ENCODE assay signal across 8 cellular contexts in genomic region chr3:94004301-94004910, GRCh38. TPM values are rescaled to one million over a fixed set of nuclear protein-coding genes. Genes with fewer than 3 reads are reported as not detected.
DNase-seq lines count a peak whose midpoint lies in the region; ATAC-seq and TF ChIP-seq lines count a peak whose summit lies in the region.

No MANE protein-coding gene starts in this region.

- H3K79me1 ChIP-seq in IMR-90 (ENCODE audit: low read depth in 1 of 2, low read length in 2 of 2) = no peaks in the 10 kb centered on the region

- H3K4me1 Mint-ChIP-seq in activated naive CD4-positive, alpha-beta T cell treated with anti-CD3 and anti-CD28 coated beads, Interleukin-2, amount 10 ng/mL, durations not matched to agents 7 days and 5 days = peaks cover 4% of the 10 kb centered on the region
- H3K4me1 Mint-ChIP-seq in activated naive CD4-positive, alpha-beta T cell treated with anti-CD3 and anti-CD28 coated beads for 36 hours (ENCODE audit: low read depth) = peaks cover 2% of the 10 kb centered on the region
- peaks cover 34% of the 10 kb centered on the region for H3K4me1 Mint-ChIP-seq in mesothelial cell of epicardium

- no peak overlapping the region for H3K27ac ChIP-seq in IMR-90 (ENCODE audit: insufficient read depth, low read length)
- no peak overlapping the region for H3K27ac ChIP-seq in effector memory CD4-positive, alpha-beta T cell (ENCODE audit: insufficient read depth, low read length, poor library complexity, severe bottlenecking)

- no peaks in the 10 kb centered on the region for H3K9me3 Mint-ChIP-seq in activated naive CD4-positive, alpha-beta T cell treated with anti-CD3 and anti-CD28 coated beads, Interleukin-2, amount 10 ng/mL, durations not matched to agents 7 days and 5 days
- no peaks in the 10 kb centered on the region for H3K9me3 Mint-ChIP-seq in activated naive CD4-positive, alpha-beta T cell treated with anti-CD3 and anti-CD28 coated beads for 36 hours
- H3K9me3 Mint-ChIP-seq in mesothelial cell of epicardium = no peaks in the 10 kb centered on the region

- H4K8ac ChIP-seq in IMR-90 (ENCODE audit: low read depth in 2 of 2, low read length in 2 of 2) = peak overlapping the region in 1 of 2 experiments; percentile 27; a peak in 1 of 4 replicates

- H3K9ac ChIP-seq in IMR-90 (ENCODE audit: low read depth, low read length) = no peak overlapping the region

- H2AK9ac ChIP-seq in IMR-90 (replicated peaks; ENCODE audit: low read depth, low read length, poor library complexity) = no peak overlapping the region

- no peak overlapping the region for H2AFZ ChIP-seq in IMR-90 (replicated peaks; ENCODE audit: low read length, poor library complexity)

- no peaks in the 10 kb centered on the region for H4K20me1 ChIP-seq in IMR-90 (ENCODE audit: insufficient read depth, low read length)

- no peaks in the 10 kb centered on the region for H3K36me3 Mint-ChIP-seq in activated naive CD4-positive, alpha-beta T cell treated with anti-CD3 and anti-CD28 coated beads, Interleukin-2, amount 10 ng/mL, durations not matched to agents 7 days and 5 days
- H3K36me3 Mint-ChIP-seq in activated naive CD4-positive, alpha-beta T cell treated with anti-CD3 and anti-CD28 coated beads for 36 hours (ENCODE audit: low read depth) = no peaks in the 10 kb centered on the region
- H3K36me3 Mint-ChIP-seq in mesothelial cell of epicardium = no peaks in the 10 kb centered on the region

- H2BK15ac ChIP-seq in IMR-90 (ENCODE audit: low read depth, low read length) = no peak overlapping the region

- no peak overlapping the region for H2BK120ac ChIP-seq in IMR-90 (ENCODE audit: low read depth, low read length)

- peak overlapping the region; percentile 47 for H3K4me3 Mint-ChIP-seq in activated naive CD4-positive, alpha-beta T cell treated with anti-CD3 and anti-CD28 coated beads, Interleukin-2, amount 10 ng/mL, durations not matched to agents 7 days and 5 days
- no peak overlapping the region for H3K4me3 Mint-ChIP-seq in activated naive CD4-positive, alpha-beta T cell treated with anti-CD3 and anti-CD28 coated beads for 36 hours
- H3K4me3 Mint-ChIP-seq in mesothelial cell of epicardium = peak overlapping the region; percentile 38

- TF ChIP-seq POLR2A in IMR-90 (IDR thresholded peaks at IDR 0.05; ENCODE audit: low read depth, low read length) = no peak

- no peak overlapping the region for H4K5ac ChIP-seq in IMR-90 (ENCODE audit: low read depth, low read length)

- POLR2A ChIA-PET in IMR-90 (lab: Charles Lee; ENCODE audit: unreplicated experiment) = no interaction called here

- peak; percentile 81 for TF ChIP-seq RAD21 in IMR-90 (IDR thresholded peaks at IDR 0.05; ENCODE audit: low read length)

- TF ChIP-seq CTCF in IMR-90 (conservative IDR thresholded peaks at IDR 0.05; ENCODE audit: low read depth, low read length) (peak; percentile 85), mesothelial cell of epicardium (IDR thresholded peaks at IDR 0.05; ENCODE audit: unreplicated experiment) (peak; percentile 57)

- H3K27me3 ChIP-seq in IMR-90 (ENCODE audit: control insufficient read depth, insufficient read depth, low read length) = no peaks in the 10 kb centered on the region
- H3K27me3 ChIP-seq in effector memory CD4-positive, alpha-beta T cell (replicated peaks; ENCODE audit: control insufficient read depth, insufficient read depth, low read length, poor library complexity, severe bottlenecking) = no peaks in the 10 kb centered on the region

- WGBS in IMR-90 (ENCODE audit: extremely low coverage in 2 of 2, insufficient read length in 1 of 2), 2 experiments = no CpG with 5 or more reads among the region's 4 CpGs

- H2BK20ac ChIP-seq in IMR-90 (ENCODE audit: low read depth, low read length) = no peak overlapping the region

- in situ Hi-C loops in IMR-90 (cut with MboI; ENCODE audit: low sequenced_read_pairs) (no loop called here), SK-MEL-5 (cut with HindIII; ENCODE audit: low pct_unique_long_range_greater_than_20kb, low sequenced_read_pairs) (no loop called here)

- intact Hi-C loops in activated naive CD4-positive, alpha-beta T cell treated with anti-CD3 and anti-CD28 coated beads for 36 hours (cut with micrococcal nuclease) = loop anchor here (1.0 to 5.0 kb wide), 4 partner anchors 65 to 243 kb away; no protein-coding TSS in a partner anchor
- intact Hi-C loops in IMR-90 (cut with micrococcal nuclease) = loop anchor here (1.0 kb wide), 1 partner anchor 65 kb away; no protein-coding TSS in a partner anchor

- dilution Hi-C loops in IMR-90 (cut with HindIII; ENCODE audit: low sequenced_read_pairs, unreplicated experiment) = no loop called here

- CTCF ChIA-PET in activated naive CD4-positive, alpha-beta T cell treated with anti-CD3 and anti-CD28 coated beads, Interleukin-2, amount 10 ng/mL, durations not matched to agents 7 days and 5 days (lab: Charles Lee) = interaction anchor here (0.6 to 4.0 kb wide), 5 partner anchors 10 to 1258 kb away, joined by 3 to 21 read pairs (median 9); no protein-coding TSS in a partner anchor
- CTCF ChIA-PET in activated naive CD4-positive, alpha-beta T cell treated with anti-CD3 and anti-CD28 coated beads for 36 hours (lab: Charles Lee) = interaction anchor here (0.6 to 3.1 kb wide), 12 partner anchors 9 to 353 kb away, joined by 3 to 30 read pairs (median 4); no protein-coding TSS in a partner anchor
- CTCF ChIA-PET in IMR-90 (lab: Yijun Ruan, JAX) = interaction anchor here (0.6 to 1.2 kb wide), 11 partner anchors 11 to 676 kb away, joined by 3 to 13 read pairs (median 5); no protein-coding TSS in a partner anchor

- no peaks in the 10 kb centered on the region for H3K36me3 ChIP-seq in IMR-90 (ENCODE audit: control insufficient read depth, insufficient read depth, low read length)
- H3K36me3 ChIP-seq in effector memory CD4-positive, alpha-beta T cell (ENCODE audit: control insufficient read depth, insufficient read depth, low read length) = no peaks in the 10 kb centered on the region

- no peak overlapping the region for H3K4me3 ChIP-seq in IMR-90 (ENCODE audit: insufficient read depth, low read depth, low read length)
- H3K4me3 ChIP-seq in effector memory CD4-positive, alpha-beta T cell (ENCODE audit: insufficient read depth, low read depth, low read length, poor library complexity, severe bottlenecking) = peak overlapping the region; percentile 21

- H3K14ac ChIP-seq in IMR-90 (replicated peaks; ENCODE audit: low read depth, low read length) = no peak overlapping the region

- H3K56ac ChIP-seq in IMR-90 (ENCODE audit: extremely low read depth, insufficient read depth, low read length) = no peak overlapping the region

- no peak overlapping the region for H3K23ac ChIP-seq in IMR-90 (ENCODE audit: low read depth, low read length)

- peaks cover 4% of the 10 kb centered on the region; the same call in 1 of the 2 replicates for H3K4me1 ChIP-seq in IMR-90 (ENCODE audit: control insufficient read depth, insufficient read depth, low read length)
- no peaks in the 10 kb centered on the region for H3K4me1 ChIP-seq in effector memory CD4-positive, alpha-beta T cell (ENCODE audit: control insufficient read depth, insufficient read depth, low read length, poor library complexity, severe bottlenecking)

- H2AK5ac ChIP-seq in IMR-90 (ENCODE audit: low read depth, low read length) = no peak overlapping the region

- no peak overlapping the region for H3K4ac ChIP-seq in IMR-90 (ENCODE audit: low read depth, low read length)

- peak overlapping the region; percentile 76 for H3K4me2 ChIP-seq in IMR-90 (ENCODE audit: low read depth, low read length)

- H4K91ac ChIP-seq in IMR-90 (ENCODE audit: insufficient read depth, low read depth, low read length) = no peak overlapping the region

- H3K27me3 Mint-ChIP-seq in activated naive CD4-positive, alpha-beta T cell treated with anti-CD3 and anti-CD28 coated beads, Interleukin-2, amount 10 ng/mL, durations not matched to agents 7 days and 5 days = no peaks in the 10 kb centered on the region
- H3K27me3 Mint-ChIP-seq in activated naive CD4-positive, alpha-beta T cell treated with anti-CD3 and anti-CD28 coated beads for 36 hours (ENCODE audit: low read depth) = no peaks in the 10 kb centered on the region
- H3K27me3 Mint-ChIP-seq in mesothelial cell of epicardium (ENCODE audit: low read depth) = no peaks in the 10 kb centered on the region

- BruUV-seq in IMR-90 (replicated peaks; lab: Mats Ljungman, UMichigan) = no TSS peak

- H3K9me3 ChIP-seq in IMR-90 (ENCODE audit: control insufficient read depth, insufficient read depth, low read length) = no peaks in the 10 kb centered on the region
- H3K9me3 ChIP-seq in effector memory CD4-positive, alpha-beta T cell (ENCODE audit: control insufficient read depth, low read length) = no peaks in the 10 kb centered on the region

- peak; percentile 91 for ATAC-seq in GM21737 (IDR thresholded peaks at IDR 0.05; ENCODE audit: unreplicated experiment)
- ATAC-seq in IMR-90 (ENCODE audit: low read depth) = peak; percentile 90

- H3K9me1 ChIP-seq in IMR-90 (ENCODE audit: insufficient read depth, low read length) = no peaks in the 10 kb centered on the region

- no peak overlapping the region for H3K27ac Mint-ChIP-seq in activated naive CD4-positive, alpha-beta T cell treated with anti-CD3 and anti-CD28 coated beads, Interleukin-2, amount 10 ng/mL, durations not matched to agents 7 days and 5 days
- H3K27ac Mint-ChIP-seq in activated naive CD4-positive, alpha-beta T cell treated with anti-CD3 and anti-CD28 coated beads for 36 hours = no peak overlapping the region
- peak overlapping the region; percentile 80 for H3K27ac Mint-ChIP-seq in mesothelial cell of epicardium

- peak overlapping the region; percentile 49 for H2BK5ac ChIP-seq in IMR-90 (ENCODE audit: low read depth, low read length, poor library complexity, severe bottlenecking)

- no peak for DNase-seq in activated naive CD4-positive, alpha-beta T cell treated with anti-CD3 and anti-CD28 coated beads, Interleukin-2, amount 10 ng/mL, durations not matched to agents 7 days and 5 days
- DNase-seq in activated naive CD4-positive, alpha-beta T cell treated with anti-CD3 and anti-CD28 coated beads for 36 hours = no peak
- DNase-seq in IMR-90 (peak; percentile 82), SK-MEL-5 (ENCODE audit: low read depth, low spot score) (peak; percentile 67), mesothelial cell of epicardium (ENCODE audit: low spot score in 2 of 2, unreplicated experiment in 2 of 2) (no peak), NCI-H345 treated with DMSO at 0.1 percent for 48 hours (lab: John Stamatoyannopoulos, UW; ENCODE audit: unreplicated experiment) (no peak)
- no peak for DNase-seq in effector memory CD4-positive, alpha-beta T cell

- H3K18ac ChIP-seq in IMR-90 (ENCODE audit: low read depth, low read length) = no peak overlapping the region

RNA-seq across cellular contexts. Expression of gene STX19, which starts 24.0 kb away (rescaled TPM):
- not detected for total RNA-seq in activated naive CD4-positive, alpha-beta T cell treated with anti-CD3 and anti-CD28 coated beads for 36 hours
- total RNA-seq in IMR-90 (2012; rRNA removed) (not detected in 2 replicates), mesothelial cell of epicardium (0.18 TPM in 1 of 3 replicates, not detected in the others)
- not detected in 2 replicates for polyA plus RNA-seq in IMR-90 (2012; rRNA removed)
- polyA plus RNA-seq in IMR-90 (2012; cell fraction: cytosol; rRNA removed) = not detected in 2 replicates
- polyA plus RNA-seq in IMR-90 (2012; cell fraction: nucleus; rRNA removed; ENCODE audit: low replicate concordance) = not detected in 2 replicates
- total RNA-seq in SK-MEL-5 (2014; rRNA removed; shearing (Covaris generic)) = not detected in 2 replicates
- polyA plus RNA-seq in SK-MEL-5 (2015; cell fraction: cytosol; rRNA removed) = not detected in 2 replicates
- not detected in 2 replicates for polyA plus RNA-seq in SK-MEL-5 (2015; cell fraction: nucleus; rRNA removed)

RNA-seq across cellular contexts. Expression of gene ARL13B, which starts 24.5 kb away (rescaled TPM):
- 1 to 10 TPM; 8.0 to 8.3 TPM for total RNA-seq in activated naive CD4-positive, alpha-beta T cell treated with anti-CD3 and anti-CD28 coated beads for 36 hours
- total RNA-seq in IMR-90 (2012; rRNA removed) (2.7 and 6.7 TPM in 2 replicates), mesothelial cell of epicardium (12.1 to 14.1 TPM (median 13.6 TPM) in 3 replicates)
- 3.0 and 4.2 TPM in 2 replicates for polyA plus RNA-seq in IMR-90 (2012; rRNA removed)
- polyA plus RNA-seq in IMR-90 (2012; cell fraction: cytosol; rRNA removed) = 0.67 and 1.3 TPM in 2 replicates
- polyA plus RNA-seq in IMR-90 (2012; cell fraction: nucleus; rRNA removed; ENCODE audit: low replicate concordance) = 1.5 and 3.1 TPM in 2 replicates
- 10.8 and 11.8 TPM in 2 replicates for total RNA-seq in SK-MEL-5 (2014; rRNA removed; shearing (Covaris generic))
- 7.1 and 11.0 TPM in 2 replicates for polyA plus RNA-seq in SK-MEL-5 (2015; cell fraction: cytosol; rRNA removed)
- 12.0 and 13.9 TPM in 2 replicates for polyA plus RNA-seq in SK-MEL-5 (2015; cell fraction: nucleus; rRNA removed)

RNA-seq across cellular contexts. Expression of gene PROS1, which starts 30.7 kb away (rescaled TPM):
- under 1 TPM; 0.55 to 0.94 TPM for total RNA-seq in activated naive CD4-positive, alpha-beta T cell treated with anti-CD3 and anti-CD28 coated beads for 36 hours
- 1.6 and 2.5 TPM in 2 replicates for total RNA-seq in IMR-90 (2012; rRNA removed)
- polyA plus RNA-seq in IMR-90 (2012; rRNA removed) = 1.8 and 2.8 TPM in 2 replicates
- polyA plus RNA-seq in IMR-90 (2012; cell fraction: cytosol; rRNA removed) = 0.53 and 0.78 TPM in 2 replicates
- 0.17 and 1.1 TPM in 2 replicates for polyA plus RNA-seq in IMR-90 (2012; cell fraction: nucleus; rRNA removed; ENCODE audit: low replicate concordance)
- total RNA-seq in SK-MEL-5 (2014; rRNA removed; shearing (Covaris generic)) = 242 and 248 TPM in 2 replicates
- polyA plus RNA-seq in SK-MEL-5 (2015; cell fraction: cytosol; rRNA removed) = 169 and 233 TPM in 2 replicates
- polyA plus RNA-seq in SK-MEL-5 (2015; cell fraction: nucleus; rRNA removed) = 53.9 and 60.5 TPM in 2 replicates
- total RNA-seq in mesothelial cell of epicardium = 15.4 to 16.9 TPM (median 16.0 TPM) in 3 replicates

RNA-seq across cellular contexts. Expression of gene DHFR2, which starts 58.3 kb away (rescaled TPM):
- 1 to 10 TPM; 4.5 to 5.3 TPM for total RNA-seq in activated naive CD4-positive, alpha-beta T cell treated with anti-CD3 and anti-CD28 coated beads for 36 hours
- total RNA-seq in IMR-90 (2012; rRNA removed) = 2.3 and 3.9 TPM in 2 replicates
- polyA plus RNA-seq in IMR-90 (2012; rRNA removed) = 0.95 and 1.1 TPM in 2 replicates
- 0.31 and 0.42 TPM in 2 replicates for polyA plus RNA-seq in IMR-90 (2012; cell fraction: cytosol; rRNA removed)
- polyA plus RNA-seq in IMR-90 (2012; cell fraction: nucleus; rRNA removed; ENCODE audit: low replicate concordance) = 0.17 and 0.34 TPM in 2 replicates
- total RNA-seq in SK-MEL-5 (2014; rRNA removed; shearing (Covaris generic)) = 7.6 and 8.7 TPM in 2 replicates
- 7.1 TPM in 2 replicates for polyA plus RNA-seq in SK-MEL-5 (2015; cell fraction: cytosol; rRNA removed)
- polyA plus RNA-seq in SK-MEL-5 (2015; cell fraction: nucleus; rRNA removed) = 5.3 and 8.1 TPM in 2 replicates
- total RNA-seq in mesothelial cell of epicardium = 8.0 to 9.6 TPM (median 8.2 TPM) in 3 replicates

RNA-seq across cellular contexts. Expression of gene NSUN3, which starts 58.5 kb away (rescaled TPM):
- total RNA-seq in activated naive CD4-positive, alpha-beta T cell treated with anti-CD3 and anti-CD28 coated beads for 36 hours = 10 to 100 TPM; 10.9 to 15.8 TPM
- 6.8 and 11.1 TPM in 2 replicates for total RNA-seq in IMR-90 (2012; rRNA removed)
- 4.9 TPM in 2 replicates for polyA plus RNA-seq in IMR-90 (2012; rRNA removed)
- 1.2 and 1.6 TPM in 2 replicates for polyA plus RNA-seq in IMR-90 (2012; cell fraction: cytosol; rRNA removed)
- 0.98 and 3.2 TPM in 2 replicates for polyA plus RNA-seq in IMR-90 (2012; cell fraction: nucleus; rRNA removed; ENCODE audit: low replicate concordance)
- total RNA-seq in SK-MEL-5 (2014; rRNA removed; shearing (Covaris generic)) = 13.1 and 13.5 TPM in 2 replicates
- polyA plus RNA-seq in SK-MEL-5 (2015; cell fraction: cytosol; rRNA removed) = 4.4 and 5.4 TPM in 2 replicates
- polyA plus RNA-seq in SK-MEL-5 (2015; cell fraction: nucleus; rRNA removed) = 8.5 and 15.5 TPM in 2 replicates
- 15.7 to 17.3 TPM (median 16.8 TPM) in 3 replicates for total RNA-seq in mesothelial cell of epicardium

Comparison
In these comparisons a context has a peak if more than half of its experiments do, and no peak if none do; other contexts are left out.
1. DNase-seq: peak in IMR-90 (single experiment) and SK-MEL-5 (single experiment); none in activated naive CD4-positive, alpha-beta T cell treated with anti-CD3 and anti-CD28 coated beads, Interleukin-2, amount 10 ng/mL, durations not matched to agents 7 days and 5 days (single experiment), activated naive CD4-positive, alpha-beta T cell treated with anti-CD3 and anti-CD28 coated beads for 36 hours (single experiment), effector memory CD4-positive, alpha-beta T cell (0 of 3), mesothelial cell of epicardium (0 of 2) and NCI-H345 treated with DMSO at 0.1 percent for 48 hours (single experiment).
2. RNA of gene PROS1, which starts 30.7 kb away (total RNA-seq): 242 to 248 TPM in SK-MEL-5; 15.4 to 16.9 TPM in mesothelial cell of epicardium, 1.6 to 2.5 TPM in IMR-90 and 0.55 to 0.94 TPM in activated naive CD4-positive, alpha-beta T cell treated with anti-CD3 and anti-CD28 coated beads for 36 hours; every median in the first group is over 10 times any median in the second.